In the genomic region with DNA sequence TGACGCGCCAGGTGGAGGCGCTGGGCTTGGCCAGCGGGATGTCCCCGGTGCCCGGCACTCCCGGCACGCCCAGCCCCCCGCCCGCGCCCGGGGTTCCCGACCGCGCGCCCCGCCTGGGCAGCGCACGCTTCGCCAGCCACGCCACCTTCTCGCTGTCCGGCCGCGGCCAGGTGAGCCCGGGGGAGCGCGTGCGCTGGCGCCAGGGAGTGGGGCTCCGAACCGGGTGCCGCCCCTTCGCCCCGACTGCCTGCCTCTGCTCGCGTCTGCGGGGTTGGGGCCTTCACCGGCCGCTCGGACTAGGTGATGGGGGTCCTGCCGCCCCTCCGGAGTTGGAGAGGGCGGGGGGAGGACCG, we compare ENCODE assay signal across 3 cellular contexts.
TF ChIP-seq lines count a peak whose summit lies in the region.

No MANE protein-coding gene starts in this region.

TF ChIP-seq in HEK293, 187 proteins besides CTCF, POLR2A, EP300 and RAD21:
- TF ChIP-seq, protein P1, sequence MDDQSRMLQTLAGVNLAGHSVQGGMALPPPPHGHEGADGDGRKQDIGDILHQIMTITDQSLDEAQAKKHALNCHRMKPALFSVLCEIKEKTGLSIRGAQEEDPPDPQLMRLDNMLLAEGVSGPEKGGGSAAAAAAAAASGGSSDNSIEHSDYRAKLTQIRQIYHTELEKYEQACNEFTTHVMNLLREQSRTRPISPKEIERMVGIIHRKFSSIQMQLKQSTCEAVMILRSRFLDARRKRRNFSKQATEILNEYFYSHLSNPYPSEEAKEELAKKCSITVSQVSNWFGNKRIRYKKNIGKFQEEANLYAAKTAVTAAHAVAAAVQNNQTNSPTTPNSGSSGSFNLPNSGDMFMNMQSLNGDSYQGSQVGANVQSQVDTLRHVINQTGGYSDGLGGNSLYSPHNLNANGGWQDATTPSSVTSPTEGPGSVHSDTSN (CRISPR knock-in tag; IDR thresholded peaks at IDR 0.05): peak; percentile 12; the same call in 1 of the 2 replicates
- no peak for TF ChIP-seq ZBTB20 (tag by site-specific recombination; IDR thresholded peaks at IDR 0.05)

TF ChIP-seq in GM12878, 131 proteins besides CTCF, POLR2A, EP300 and RAD21:
- TF ChIP-seq ZBED1 (IDR thresholded peaks at IDR 0.05; ENCODE audit: borderline replicate concordance): no peak
- no peak for TF ChIP-seq SRF (IDR thresholded peaks at IDR 0.05; ENCODE audit: low read depth in 2 of 2, low read length in 2 of 2)
- TF ChIP-seq CBX5 (IDR thresholded peaks at IDR 0.05; ENCODE audit: low read depth): no peak
- no peak for TF ChIP-seq MEF2B (IDR thresholded peaks at IDR 0.05; ENCODE audit: partially characterized antibody, poor library complexity, severe bottlenecking)
- TF ChIP-seq SUZ12 (IDR thresholded peaks at IDR 0.05; ENCODE audit: unreplicated experiment): peak; percentile 13
- no peak for TF ChIP-seq PML (IDR thresholded peaks at IDR 0.05; ENCODE audit: low read length)
- TF ChIP-seq, protein P2, sequence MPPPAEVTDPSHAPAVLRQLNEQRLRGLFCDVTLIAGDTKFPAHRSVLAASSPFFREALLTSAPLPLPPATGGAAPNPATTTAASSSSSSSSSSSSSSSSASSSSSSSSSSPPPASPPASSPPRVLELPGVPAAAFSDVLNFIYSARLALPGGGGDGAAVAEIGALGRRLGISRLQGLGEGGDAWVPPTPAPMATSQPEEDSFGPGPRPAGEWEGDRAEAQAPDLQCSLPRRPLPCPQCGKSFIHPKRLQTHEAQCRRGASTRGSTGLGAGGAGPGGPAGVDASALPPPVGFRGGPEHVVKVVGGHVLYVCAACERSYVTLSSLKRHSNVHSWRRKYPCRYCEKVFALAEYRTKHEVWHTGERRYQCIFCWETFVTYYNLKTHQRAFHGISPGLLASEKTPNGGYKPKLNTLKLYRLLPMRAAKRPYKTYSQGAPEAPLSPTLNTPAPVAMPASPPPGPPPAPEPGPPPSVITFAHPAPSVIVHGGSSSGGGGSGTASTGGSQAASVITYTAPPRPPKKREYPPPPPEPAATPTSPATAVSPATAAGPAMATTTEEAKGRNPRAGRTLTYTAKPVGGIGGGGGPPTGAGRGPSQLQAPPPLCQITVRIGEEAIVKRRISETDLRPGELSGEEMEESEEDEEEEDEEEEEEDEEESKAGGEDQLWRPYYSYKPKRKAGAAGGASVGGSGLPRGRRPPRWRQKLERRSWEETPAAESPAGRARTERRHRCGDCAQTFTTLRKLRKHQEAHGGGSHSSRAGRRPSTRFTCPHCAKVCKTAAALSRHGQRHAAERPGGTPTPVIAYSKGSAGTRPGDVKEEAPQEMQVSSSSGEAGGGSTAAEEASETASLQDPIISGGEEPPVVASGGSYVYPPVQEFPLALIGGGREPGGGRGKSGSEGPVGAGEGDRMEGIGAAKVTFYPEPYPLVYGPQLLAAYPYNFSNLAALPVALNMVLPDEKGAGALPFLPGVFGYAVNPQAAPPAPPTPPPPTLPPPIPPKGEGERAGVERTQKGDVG (CRISPR knock-in tag; IDR thresholded peaks at IDR 0.05): no peak
- TF ChIP-seq YY1 (IDR thresholded peaks at IDR 0.05; ENCODE audit: low read depth, low read length): no peak
- TF ChIP-seq GATAD2B (conservative IDR thresholded peaks at IDR 0.05; ENCODE audit: low read depth): no peak
- TF ChIP-seq, protein P3, sequence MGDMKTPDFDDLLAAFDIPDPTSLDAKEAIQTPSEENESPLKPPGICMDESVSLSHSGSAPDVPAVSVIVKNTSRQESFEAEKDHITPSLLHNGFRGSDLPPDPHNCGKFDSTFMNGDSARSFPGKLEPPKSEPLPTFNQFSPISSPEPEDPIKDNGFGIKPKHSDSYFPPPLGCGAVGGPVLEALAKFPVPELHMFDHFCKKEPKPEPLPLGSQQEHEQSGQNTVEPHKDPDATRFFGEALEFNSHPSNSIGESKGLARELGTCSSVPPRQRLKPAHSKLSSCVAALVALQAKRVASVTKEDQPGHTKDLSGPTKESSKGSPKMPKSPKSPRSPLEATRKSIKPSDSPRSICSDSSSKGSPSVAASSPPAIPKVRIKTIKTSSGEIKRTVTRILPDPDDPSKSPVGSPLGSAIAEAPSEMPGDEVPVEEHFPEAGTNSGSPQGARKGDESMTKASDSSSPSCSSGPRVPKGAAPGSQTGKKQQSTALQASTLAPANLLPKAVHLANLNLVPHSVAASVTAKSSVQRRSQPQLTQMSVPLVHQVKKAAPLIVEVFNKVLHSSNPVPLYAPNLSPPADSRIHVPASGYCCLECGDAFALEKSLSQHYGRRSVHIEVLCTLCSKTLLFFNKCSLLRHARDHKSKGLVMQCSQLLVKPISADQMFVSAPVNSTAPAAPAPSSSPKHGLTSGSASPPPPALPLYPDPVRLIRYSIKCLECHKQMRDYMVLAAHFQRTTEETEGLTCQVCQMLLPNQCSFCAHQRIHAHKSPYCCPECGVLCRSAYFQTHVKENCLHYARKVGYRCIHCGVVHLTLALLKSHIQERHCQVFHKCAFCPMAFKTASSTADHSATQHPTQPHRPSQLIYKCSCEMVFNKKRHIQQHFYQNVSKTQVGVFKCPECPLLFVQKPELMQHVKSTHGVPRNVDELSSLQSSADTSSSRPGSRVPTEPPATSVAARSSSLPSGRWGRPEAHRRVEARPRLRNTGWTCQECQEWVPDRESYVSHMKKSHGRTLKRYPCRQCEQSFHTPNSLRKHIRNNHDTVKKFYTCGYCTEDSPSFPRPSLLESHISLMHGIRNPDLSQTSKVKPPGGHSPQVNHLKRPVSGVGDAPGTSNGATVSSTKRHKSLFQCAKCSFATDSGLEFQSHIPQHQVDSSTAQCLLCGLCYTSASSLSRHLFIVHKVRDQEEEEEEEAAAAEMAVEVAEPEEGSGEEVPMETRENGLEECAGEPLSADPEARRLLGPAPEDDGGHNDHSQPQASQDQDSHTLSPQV (IDR thresholded peaks at IDR 0.05): no peak
- TF ChIP-seq HDAC6 (IDR thresholded peaks at IDR 0.05; ENCODE audit: unreplicated experiment): peak; percentile 28
- TF ChIP-seq ZNF217 (IDR thresholded peaks at IDR 0.05): no peak
- TF ChIP-seq TAF1 (IDR thresholded peaks at IDR 0.05; ENCODE audit: borderline replicate concordance, low read depth, low read length): no peak

TF ChIP-seq in SK-N-SH treated with all-trans-retinoic acid at 6 μM for 48 hours, 23 proteins besides CTCF, POLR2A, EP300 and RAD21:
- no peak for TF ChIP-seq ZFP3 (CRISPR knock-in tag; IDR thresholded peaks at IDR 0.05)
- TF ChIP-seq GLIS3 (CRISPR knock-in tag; IDR thresholded peaks at IDR 0.05): no peak
- TF ChIP-seq ZNF8 (CRISPR knock-in tag; IDR thresholded peaks at IDR 0.05): no peak
- TF ChIP-seq SNAI2 (CRISPR knock-in tag; IDR thresholded peaks at IDR 0.05): no peak
- TF ChIP-seq ARNTL (CRISPR knock-in tag; IDR thresholded peaks at IDR 0.05; ENCODE audit: borderline replicate concordance, low read depth): no peak
- TF ChIP-seq ZNF565 (CRISPR knock-in tag; conservative IDR thresholded peaks at IDR 0.05; ENCODE audit: low read depth): no peak
